In genomic region chr11:15378941-15379340, GRCh38 we compare ENCODE assay signal across 29 cellular contexts.
"Had no signal": no experiment of that assay in that cellular context is flagged by ENCODE, and none has a peak within 500 bp of the region (broad histone marks: within the 10 kb centered on the region; RNA-seq: fewer than 3 reads in every experiment).

No MANE protein-coding gene starts in this region.

- H3K4me3 ChIP-seq: ovary, psoas muscle, skin epidermis, smooth muscle cell, spleen, stomach, thoracic aorta, thyroid gland, tibial nerve, upper lobe of right lung, uterus had no signal

- H3K27ac ChIP-seq: ovary, parathyroid adenoma, psoas muscle, skin epidermis, spleen, stomach, thoracic aorta, thyroid gland, tibial nerve, upper lobe of right lung, uterus had no signal

- H3K27me3 ChIP-seq: ovary, spleen, stomach, thyroid gland, tibial nerve, upper lobe of right lung, uterus had no signal

- H3K9me3 ChIP-seq: ovary, psoas muscle, thoracic aorta, thyroid gland, upper lobe of right lung, uterus had no signal

- DNase-seq: naive thymus-derived CD4-positive, alpha-beta T cell; natural killer cell; nephron progenitor cell; occipital lobe; ovary; psoas muscle; right cardiac atrium; spleen; stimulated activated CD4-positive, alpha-beta T cell treated with anti-CD3 and anti-CD28 coated beads, Interleukin-12 subunit alpha, Interleukin-12 subunit beta, amount 100 ng/mL, for 4 hours; stimulated activated CD4-positive, alpha-beta T cell treated with anti-CD3 and anti-CD28 coated beads, Interleukin-1b, Interleukin-23, amount 100 ng/mL, for 48 hours; stimulated activated CD4-positive, alpha-beta T cell treated with anti-CD3 and anti-CD28 coated beads, Interleukin-4, amount 100 ng/mL, for 1 hour; stimulated activated CD4-positive, alpha-beta T cell treated with anti-CD3 and anti-CD28 coated beads, Interleukin-4, amount 100 ng/mL, for 4 hours; stimulated activated CD8-positive, alpha-beta memory T cell treated with anti-CD3 and anti-CD28 coated beads, Interleukin-4, amount 100 ng/mL, for 48 hours; stimulated activated naive B cell treated with anti-CD40 and anti-IgM and Interleukin-4, amounts not matched to agents 10 μg/mL and 1 μg/mL and 100 μg/mL, for 72 hours; stimulated activated naive CD4-positive, alpha-beta T cell treated with Interleukin-2 at 50 U/mL for 16 hours; stomach; thyroid gland; trophoblast cell; upper lobe of right lung; uterus had no signal

- H3K9ac ChIP-seq: parathyroid adenoma had no signal

- H3K4me2 ChIP-seq: smooth muscle cell had no signal

- H3K4me1 Mint-ChIP-seq: naive thymus-derived CD4-positive, alpha-beta T cell; natural killer cell; nephron progenitor cell; neural crest cell; stimulated activated naive B cell treated with anti-CD40 and anti-IgM and Interleukin-4, amounts not matched to agents 10 μg/mL and 1 μg/mL and 100 μg/mL, for 72 hours had no signal

- H3K36me3 Mint-ChIP-seq: naive thymus-derived CD4-positive, alpha-beta T cell; natural killer cell; stimulated activated naive B cell treated with anti-CD40 and anti-IgM and Interleukin-4, amounts not matched to agents 10 μg/mL and 1 μg/mL and 100 μg/mL, for 72 hours had no signal

- H3K36me3 ChIP-seq: ovary, spleen, stomach, thoracic aorta, thyroid gland, tibial nerve, upper lobe of right lung, uterus had no signal

- H3K27ac Mint-ChIP-seq: naive thymus-derived CD4-positive, alpha-beta T cell; natural killer cell; nephron progenitor cell; progenitor cell of endocrine pancreas; stimulated activated naive B cell treated with anti-CD40 and anti-IgM and Interleukin-4, amounts not matched to agents 10 μg/mL and 1 μg/mL and 100 μg/mL, for 72 hours; stimulated activated naive CD8-positive, alpha-beta T cell treated with anti-CD3 and anti-CD28 coated beads, Interleukin-15, Interleukin-2, amounts not matched to agents 100 ng/mL and 50 ng/mL, for 24 hours had no signal

- H3K4me3 Mint-ChIP-seq: naive thymus-derived CD4-positive, alpha-beta T cell; natural killer cell; nephron progenitor cell; neural crest cell; stimulated activated naive B cell treated with anti-CD40 and anti-IgM and Interleukin-4, amounts not matched to agents 10 μg/mL and 1 μg/mL and 100 μg/mL, for 72 hours; stimulated activated naive CD8-positive, alpha-beta T cell treated with anti-CD3 and anti-CD28 coated beads, Interleukin-15, Interleukin-2, amounts not matched to agents 100 ng/mL and 50 ng/mL, for 24 hours had no signal

- H3K27me3 Mint-ChIP-seq: progenitor cell of endocrine pancreas; stimulated activated naive B cell treated with anti-CD40 and anti-IgM and Interleukin-4, amounts not matched to agents 10 μg/mL and 1 μg/mL and 100 μg/mL, for 72 hours had no signal

- H3K4me1 ChIP-seq: parathyroid adenoma, psoas muscle, spleen, stomach, thyroid gland, tibial nerve, upper lobe of right lung, uterus had no signal

- H2AFZ ChIP-seq: parathyroid adenoma had no signal

- ATAC-seq: naive thymus-derived CD4-positive, alpha-beta T cell; psoas muscle; right cardiac atrium; sciatic nerve; stimulated activated naive B cell treated with anti-CD40 and anti-IgM and Interleukin-4, amounts not matched to agents 10 μg/mL and 1 μg/mL and 100 μg/mL, for 72 hours; upper lobe of right lung had no signal
